In the genomic region with DNA sequence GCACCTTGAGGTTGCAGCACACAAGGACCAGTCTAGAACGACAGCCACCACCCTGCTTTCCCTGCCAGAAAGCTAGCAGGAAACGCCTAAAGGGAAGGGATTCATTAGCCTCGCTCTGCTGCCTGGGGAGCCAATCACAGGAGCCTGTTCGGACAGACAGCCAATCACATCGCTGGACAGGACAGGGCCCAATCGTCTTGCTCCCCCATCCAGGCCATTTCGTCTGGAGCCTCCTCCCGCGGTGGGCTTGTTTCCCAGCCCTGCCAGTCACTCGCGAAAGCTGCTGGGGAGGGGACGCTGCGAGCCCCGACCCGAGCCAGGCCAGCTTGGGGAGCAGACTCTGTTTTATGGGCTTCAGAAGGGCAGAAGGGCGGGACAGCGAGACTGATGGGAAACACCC, we compare ENCODE assay signal across 8 cellular contexts.
DNase-seq lines count a peak whose midpoint lies in the region; ATAC-seq and TF ChIP-seq lines count a peak whose summit lies in the region.

No MANE protein-coding gene starts in this region.

- peaks cover 7% of the 10 kb centered on the region for H3K27me3 Mint-ChIP-seq in Calu3 (ENCODE audit: unreplicated experiment)

- H3K14ac ChIP-seq in trophoblast cell (ENCODE audit: low read length) = no peak overlapping the region

- H3K4me2 ChIP-seq in trophoblast cell (ENCODE audit: low read length) = peak overlapping the region; percentile 73

- H3K18ac ChIP-seq in trophoblast cell (ENCODE audit: low read length) = no peak overlapping the region

- H3K4me1 ChIP-seq in heart right ventricle = peaks cover 0 to 31% (median 12%) of the 10 kb centered on the region in 9 donors
- H3K4me1 ChIP-seq in trophoblast cell (ENCODE audit: control insufficient read depth in 1 of 2, insufficient read depth in 2 of 2, low read length in 2 of 2) = no peaks in the 10 kb centered on the region

- no peaks in the 10 kb centered on the region for H3K79me2 ChIP-seq in trophoblast cell (ENCODE audit: control insufficient read depth, insufficient read depth, low read length, poor library complexity)

- H3K79me1 ChIP-seq in trophoblast cell (ENCODE audit: low read length) = no peaks in the 10 kb centered on the region

- no peak overlapping the region for H2BK120ac ChIP-seq in trophoblast cell (ENCODE audit: insufficient read depth, low read length, poor library complexity)

- intact Hi-C loops in heart right ventricle (cut with DNase I) = loop anchor here in 1 of 10 donors (5.0 kb wide), 1 partner anchor 76 kb away; no protein-coding TSS in a partner anchor
- intact Hi-C loops in Calu3 (cut with micrococcal nuclease; ENCODE audit: unreplicated experiment) = no loop called here

- no peak overlapping the region for H2BK5ac ChIP-seq in trophoblast cell (ENCODE audit: low read depth, low read length, poor library complexity)

- CTCF ChIA-PET in Calu3 (lab: Charles Lee) = no interaction called here

- H3K23ac ChIP-seq in trophoblast cell (ENCODE audit: low read length) = no peak overlapping the region

- H3K4me3 Mint-ChIP-seq in Calu3 (ENCODE audit: low read depth, unreplicated experiment) = no peak overlapping the region

- no peak overlapping the region for H3K27ac Mint-ChIP-seq in Calu3 (ENCODE audit: unreplicated experiment)

- ATAC-seq in SK-N-SH treated with all-trans-retinoic acid at 6 μM for 48 hours (peak; percentile 100), heart right ventricle (peak; percentile 91 to 95 (median 93)), HG02852 (IDR thresholded peaks at IDR 0.05; ENCODE audit: unreplicated experiment) (no peak)

- H4K8ac ChIP-seq in trophoblast cell (ENCODE audit: low read depth, low read length) = no peak overlapping the region

- H3K27me3 ChIP-seq in heart right ventricle (no peaks in the 10 kb centered on the region), trophoblast cell (ENCODE audit: insufficient read depth, low read length) (no peaks in the 10 kb centered on the region)

- H3K36me3 Mint-ChIP-seq in Calu3 (ENCODE audit: insufficient read depth, unreplicated experiment) = no peaks in the 10 kb centered on the region

- no peaks in the 10 kb centered on the region for H3K9me3 ChIP-seq in heart right ventricle
- no peaks in the 10 kb centered on the region for H3K9me3 ChIP-seq in trophoblast cell (ENCODE audit: insufficient read depth, low read depth, low read length)

- no peak overlapping the region for H2BK12ac ChIP-seq in trophoblast cell (ENCODE audit: low read length)

- H3K9me3 Mint-ChIP-seq in Calu3 (ENCODE audit: low read depth, unreplicated experiment) = no peaks in the 10 kb centered on the region

- H2AFZ ChIP-seq in trophoblast cell (ENCODE audit: insufficient read depth, low read length, poor library complexity) = peak overlapping the region; percentile 61

- WGBS in heart right ventricle, 2 donors = 18 to 32% methylated on average over 17 of the region's 17 CpGs
- WGBS in trophoblast cell (ENCODE audit: extremely low coverage, insufficient coverage, insufficient read length) = no CpG with 5 or more reads among the region's 17 CpGs

- no peak overlapping the region for H4K12ac ChIP-seq in trophoblast cell (ENCODE audit: low read depth, low read length)

- no TSS peak for BruUV-seq in Calu3 (replicated peaks; lab: Mats Ljungman, UMichigan)

- H2AK5ac ChIP-seq in trophoblast cell (ENCODE audit: low read length) = no peak overlapping the region

- H4K91ac ChIP-seq in trophoblast cell (ENCODE audit: low read depth, low read length) = no peak overlapping the region

- no peak for TF ChIP-seq CTCF in LNCaP clone FGC (IDR thresholded peaks at IDR 0.05; ENCODE audit: control insufficient read depth, extremely low read depth, insufficient read depth)
- no peak for TF ChIP-seq CTCF in heart right ventricle (IDR thresholded peaks at IDR 0.05)
- TF ChIP-seq CTCF in Calu3 (IDR thresholded peaks at IDR 0.05; ENCODE audit: unreplicated experiment) = no peak

- DNase-seq in LNCaP clone FGC (ENCODE audit: low read depth) (peak; percentile 41), heart right ventricle (peak; percentile 71 to 80), trophoblast cell (no peak), SIG-M5 (lab: John Stamatoyannopoulos, UW) (no peak), amniotic stem cell (lab: John Stamatoyannopoulos, UW) (no peak), Calu3 (no peak)

- no peak overlapping the region for H3K9ac ChIP-seq in trophoblast cell (ENCODE audit: low read length)

- no peak overlapping the region for H3K4ac ChIP-seq in trophoblast cell (ENCODE audit: low read depth, low read length)

- H3K4me1 Mint-ChIP-seq in Calu3 (ENCODE audit: low read depth, unreplicated experiment) = no peaks in the 10 kb centered on the region

- H3K4me3 ChIP-seq in LNCaP clone FGC (ENCODE audit: low read depth, low read length) (peak overlapping the region; percentile 24; the same call in 1 of the 2 replicates), heart right ventricle (peak overlapping the region in 9 of 10 donors; percentile 22 to 53 (median 43)), trophoblast cell (ENCODE audit: low read depth, low read length) (peak overlapping the region; percentile 58)

- no peaks in the 10 kb centered on the region for H3K36me3 ChIP-seq in heart right ventricle
- H3K36me3 ChIP-seq in trophoblast cell (ENCODE audit: control insufficient read depth in 1 of 2, insufficient read depth in 2 of 2, low read length in 2 of 2) = no peaks in the 10 kb centered on the region

- H3K27ac ChIP-seq in heart right ventricle (peak overlapping the region in 9 of 10 donors; percentile 44 to 89 (median 72)), trophoblast cell (ENCODE audit: low read depth, low read length) (no peak overlapping the region)

TF ChIP-seq in SK-N-SH treated with all-trans-retinoic acid at 6 μM for 48 hours, 23 proteins besides CTCF, POLR2A, EP300 and RAD21:
- TF ChIP-seq ZNF8 (CRISPR knock-in tag; IDR thresholded peaks at IDR 0.05) (no peak), RARB (CRISPR knock-in tag; IDR thresholded peaks at IDR 0.05) (no peak), ZFP30 (CRISPR knock-in tag; IDR thresholded peaks at IDR 0.05) (no peak), GLIS3 (CRISPR knock-in tag; IDR thresholded peaks at IDR 0.05) (no peak), ZNF565 (CRISPR knock-in tag; conservative IDR thresholded peaks at IDR 0.05; ENCODE audit: low read depth) (no peak), TCF4 (CRISPR knock-in tag; IDR thresholded peaks at IDR 0.05; ENCODE audit: borderline replicate concordance) (no peak), ZC3H10 (CRISPR knock-in tag; IDR thresholded peaks at IDR 0.05) (no peak)

Comparison
In these comparisons a context has a peak if more than half of its experiments do, and no peak if none do; other contexts are left out.
1. DNase-seq: peak in LNCaP clone FGC (single experiment) and heart right ventricle (2 of 2); none in trophoblast cell (0 of 2), SIG-M5 (single experiment), amniotic stem cell (single experiment) and Calu3 (single experiment).
2. Peak in every context shown above with its lines, with median percentiles within 50 percentile points of each other: H3K4me3 ChIP-seq.